25 cellular contexts compared by ENCODE assay signal in genomic region chr12:63816031-63816430, GRCh38. TPM values are rescaled to one million over a fixed set of nuclear protein-coding genes. Genes with fewer than 3 reads are reported as not detected.
DNase-seq lines count a peak whose midpoint lies in the region; ATAC-seq, FAIRE-seq and TF ChIP-seq lines count a peak whose summit lies in the region.
"Had no signal": no experiment of that assay in that cellular context is flagged by ENCODE, and none has a peak within 500 bp of the region (broad histone marks: within the 10 kb centered on the region; RNA-seq: fewer than 3 reads in every experiment).

No MANE protein-coding gene starts in this region.

- peaks cover 2% of the 10 kb centered on the region for H3K36me3 Mint-ChIP-seq in activated naive CD8-positive, alpha-beta T cell treated with anti-CD3 and anti-CD28 coated beads for 36 hours

- no peaks in the 10 kb centered on the region for H3K36me3 ChIP-seq in pancreas
- H3K36me3 ChIP-seq: gastrocnemius medialis, prostate gland had no signal

- no peak for DNase-seq in A549 (ENCODE audit: low read depth in 1 of 2, low spot score in 1 of 2)
- no peak for DNase-seq in activated naive CD8-positive, alpha-beta T cell treated with anti-CD3 and anti-CD28 coated beads for 36 hours
- DNase-seq in stimulated activated CD4-positive, alpha-beta T cell treated with anti-CD3 and anti-CD28 coated beads, Interleukin-1b, Interleukin-23, amount 100 ng/mL, for 48 hours: no peak
- DNase-seq in stimulated activated CD4-positive, alpha-beta T cell treated with anti-CD3 and anti-CD28 coated beads, Interleukin-15, amount 100 ng/mL, for 24 hours: no peak
- no peak for DNase-seq in KBM-7
- no peak for DNase-seq in pancreas
- DNase-seq: ACHN; activated CD4-positive, alpha-beta T cell treated with anti-CD3 and anti-CD28 coated beads, Interleukin-2, amount 10 ng/mL, durations not matched to agents 7 days and 5 days; activated CD8-positive, alpha-beta memory T cell treated with anti-CD3 and anti-CD28 coated beads, Interleukin-2, amount 50 U/mL, for 48 hours; amygdala; gastrocnemius medialis; GDM1; GOT3; Kasumi-1; NCI-H1092; NCI-H2081 treated with DMSO at 0.1 percent for 48 hours; NCI-H526; Right ventricle myocardium superior; stimulated activated CD4-positive, alpha-beta T cell treated with anti-CD3 and anti-CD28 coated beads, Interleukin-4, amount 100 ng/mL, for 24 hours had no signal

- peaks cover 20% of the 10 kb centered on the region for H3K4me1 Mint-ChIP-seq in activated naive CD8-positive, alpha-beta T cell treated with anti-CD3 and anti-CD28 coated beads for 36 hours
- H3K4me1 Mint-ChIP-seq: mesothelial cell of epicardium, neural crest cell had no signal

- H3K9me3 ChIP-seq in A549 (0 out of 3 replicates have a peak, but pooled peaks cover 4% of the 10 kb centered on the region), pancreas (no peaks in the 10 kb centered on the region)
- H3K9me3 ChIP-seq: gastrocnemius medialis, prostate gland had no signal

- in situ Hi-C loops in KBM-7 (cut with MboI; ENCODE audit: low pct_unique_long_range_greater_than_20kb, low sequenced_read_pairs): no loop called here

- CTCF ChIA-PET in A549 (lab: Yijun Ruan, JAX): interaction anchor here (0.6 to 4.0 kb wide), 3 partner anchors 14 to 731 kb away, joined by 3 to 22 read pairs (median 6); no protein-coding TSS in a partner anchor

- H3K4me1 ChIP-seq in A549 (peaks cover 14% of the 10 kb centered on the region; the same call in 2 of the 3 replicates), pancreas (no peaks in the 10 kb centered on the region)
- H3K4me1 ChIP-seq: gastrocnemius medialis, prostate gland had no signal

- no peak for ATAC-seq in A549
- peak; percentile 49 for ATAC-seq in GM19452 (IDR thresholded peaks at IDR 0.05; ENCODE audit: unreplicated experiment)
- ATAC-seq in HG03378 (IDR thresholded peaks at IDR 0.05; ENCODE audit: unreplicated experiment): peak; percentile 37
- ATAC-seq in pancreas: no peak
- ATAC-seq: gastrocnemius medialis had no signal

- intact Hi-C loops in pancreas (cut with DNase I): no loop called here

- TF ChIP-seq RAD21 in A549 (conservative IDR thresholded peaks at IDR 0.05 in 1 of 2, IDR thresholded peaks at IDR 0.05 in 1 of 2): no peak

- POLR2A ChIA-PET in A549 (lab: Yijun Ruan, JAX): no interaction called here

- TF ChIP-seq POLR2A in A549 (IDR thresholded peaks at IDR 0.05; ENCODE audit: low read length): no peak

- TF ChIP-seq EP300 in A549 (IDR thresholded peaks at IDR 0.05): no peak

- H3K4me3 ChIP-seq in A549: no peak overlapping the region
- H3K4me3 ChIP-seq in pancreas: no peak overlapping the region
- H3K4me3 ChIP-seq: gastrocnemius medialis, prostate gland, skin epidermis had no signal

- WGBS in A549 (ENCODE audit: missing lambda C conversion rate): 79% methylated on average over 6 of the region's 6 CpGs
- WGBS in pancreas, 2 donors: 88 to 96% methylated on average over 6 of the region's 6 CpGs

- H3K9me3 Mint-ChIP-seq in activated naive CD8-positive, alpha-beta T cell treated with anti-CD3 and anti-CD28 coated beads for 36 hours: peaks cover 8% of the 10 kb centered on the region

- H3K4me3 Mint-ChIP-seq in activated naive CD8-positive, alpha-beta T cell treated with anti-CD3 and anti-CD28 coated beads for 36 hours: no peak overlapping the region
- H3K4me3 Mint-ChIP-seq: activated CD4-positive, alpha-beta T cell treated with anti-CD3 and anti-CD28 coated beads, Interleukin-2, amount 10 ng/mL, durations not matched to agents 7 days and 5 days; mesothelial cell of epicardium; neural crest cell had no signal

- FAIRE-seq in A549 (lab: Jason Lieb, UNC) (no peak), pancreas (lab: Jason Lieb, UNC) (no peak)

- peaks cover 32% of the 10 kb centered on the region for H3K27me3 Mint-ChIP-seq in activated naive CD8-positive, alpha-beta T cell treated with anti-CD3 and anti-CD28 coated beads for 36 hours

- no peak overlapping the region for H3K4me2 ChIP-seq in A549

- peak overlapping the region; percentile 52 for H3K27ac Mint-ChIP-seq in activated naive CD8-positive, alpha-beta T cell treated with anti-CD3 and anti-CD28 coated beads for 36 hours
- H3K27ac Mint-ChIP-seq: activated CD4-positive, alpha-beta T cell treated with anti-CD3 and anti-CD28 coated beads, Interleukin-2, amount 10 ng/mL, durations not matched to agents 7 days and 5 days; mesothelial cell of epicardium had no signal

- H3K27ac ChIP-seq in A549: no peak overlapping the region
- H3K27ac ChIP-seq in pancreas: no peak overlapping the region
- H3K27ac ChIP-seq: gastrocnemius medialis, prostate gland, skin epidermis had no signal

- TF ChIP-seq CTCF in A549 (IDR thresholded peaks at IDR 0.05): no peak
- TF ChIP-seq CTCF in pancreas (IDR thresholded peaks at IDR 0.05): no peak

- no peaks in the 10 kb centered on the region for H3K27me3 ChIP-seq in pancreas

TF ChIP-seq in A549, 52 proteins besides CTCF, POLR2A, EP300 and RAD21:
- TF ChIP-seq HDAC2 (IDR thresholded peaks at IDR 0.05) (no peak), FOSL2 (IDR thresholded peaks at IDR 0.05) (no peak), FOSL2 (CRISPR knock-in tag; IDR thresholded peaks at IDR 0.05) (peak; percentile 43)

RNA-seq across cellular contexts. Expression of gene SRGAP1, which starts 28.5 kb away (rescaled TPM):
- polyA plus RNA-seq in A549 (2011; rRNA removed): 22.9 and 23.6 TPM in 2 replicates
- 3.4 and 4.4 TPM in 2 replicates for polyA plus RNA-seq in A549 (2012; cell fraction: cytosol; rRNA removed)
- polyA plus RNA-seq in A549 (2012; cell fraction: nucleus; rRNA removed): 18.3 and 19.5 TPM in 2 replicates
- 7.9 to 8.4 TPM (median 8.3 TPM) in 3 replicates for polyA plus RNA-seq in A549 (2017; fragmentation: RNase III; extraction: RNeasy Plus Mini Kit Qiagen cat#74134 plus additional on column Dnase treatment)
- polyA minus RNA-seq in A549 (2011; rRNA and poly(A)+ RNA removed): 47.3 and 57.7 TPM in 2 replicates
- total RNA-seq in activated naive CD8-positive, alpha-beta T cell treated with anti-CD3 and anti-CD28 coated beads for 36 hours: under 1 TPM; 0.02 to 0.18 TPM
- 10 to 100 TPM in 2 of 6 donors, 1 to 10 TPM in 4; 6.7 to 13.3 (median 8.8) TPM for total RNA-seq in pancreas
- 1 to 10 TPM; 2.5 to 4.7 TPM for polyA plus RNA-seq in pancreas
- total RNA-seq: activated CD4-positive, alpha-beta T cell treated with anti-CD3 and anti-CD28 coated beads, Interleukin-2, amount 10 ng/mL, durations not matched to agents 7 days and 5 days had no signal

RNA-seq across cellular contexts. Expression of gene RXYLT1, which starts 36.3 kb away (rescaled TPM):
- 48.1 and 59.1 TPM in 2 replicates for polyA plus RNA-seq in A549 (2011; rRNA removed)
- 19.7 and 20.3 TPM in 2 replicates for polyA plus RNA-seq in A549 (2012; cell fraction: cytosol; rRNA removed)
- 12.8 and 15.0 TPM in 2 replicates for polyA plus RNA-seq in A549 (2012; cell fraction: nucleus; rRNA removed)
- 31.6 to 35.7 TPM (median 34.2 TPM) in 3 replicates for polyA plus RNA-seq in A549 (2017; fragmentation: RNase III; extraction: RNeasy Plus Mini Kit Qiagen cat#74134 plus additional on column Dnase treatment)
- 8.6 and 13.2 TPM in 2 replicates for polyA minus RNA-seq in A549 (2011; rRNA and poly(A)+ RNA removed)
- 10 to 100 TPM; 24.5 to 27.6 TPM for total RNA-seq in activated naive CD8-positive, alpha-beta T cell treated with anti-CD3 and anti-CD28 coated beads for 36 hours
- total RNA-seq in pancreas: 10 to 100 TPM in 5 of 6 donors, 1 to 10 TPM in 1; 8.7 to 12.2 (median 11.9) TPM
- polyA plus RNA-seq in pancreas: 10 to 100 TPM in 1 of 2 donors, 1 to 10 TPM in 1; 8.1 to 13.3 TPM

Comparison
In these comparisons a context has a peak if more than half of its experiments do, and no peak if none do; other contexts are left out.
1. ATAC-seq: peak in GM19452 (single experiment) and HG03378 (single experiment); none in A549 (0 of 2) and pancreas (0 of 4).
2. RNA of gene SRGAP1, which starts 28.5 kb away (total RNA-seq): 6.7 to 13.3 TPM in pancreas; 0.02 to 0.18 TPM in activated naive CD8-positive, alpha-beta T cell treated with anti-CD3 and anti-CD28 coated beads for 36 hours; every median in the first group is over 4 times any median in the second.